Comparison of ENCODE assay signal across 14 cellular contexts in genomic region chr7:94170836-94171235, GRCh38.
DNase-seq lines count a peak whose midpoint lies in the region; ATAC-seq, FAIRE-seq and TF ChIP-seq lines count a peak whose summit lies in the region.
"Had no signal": no experiment of that assay in that cellular context is flagged by ENCODE, and none has a peak within 500 bp of the region (broad histone marks: within the 10 kb centered on the region; RNA-seq: fewer than 3 reads in every experiment).

No MANE protein-coding gene starts in this region.

- peak overlapping the region; percentile 14; the same call in 1 of the 2 replicates for H3K4me2 ChIP-seq in MM.1S (ENCODE audit: low read depth, low read length)

- no peak overlapping the region for H3K9ac ChIP-seq in MM.1S (ENCODE audit: low read length)

- no peaks in the 10 kb centered on the region for H4K20me1 ChIP-seq in MM.1S (ENCODE audit: insufficient read depth, low read length)

- H3K36me3 ChIP-seq in MM.1S (replicated peaks; ENCODE audit: insufficient read depth, low read length) (no peaks in the 10 kb centered on the region; the same call in 1 of the 2 replicates), pancreas (no peaks in the 10 kb centered on the region)

- peaks cover 6% of the 10 kb centered on the region; the same call in 1 of the 2 replicates for H3F3A ChIP-seq in MM.1S (ENCODE audit: insufficient read depth, low read length)

- H3K9me3 ChIP-seq in MM.1S (replicated peaks; ENCODE audit: insufficient read depth, low read length) (no peaks in the 10 kb centered on the region), pancreas (no peaks in the 10 kb centered on the region)

- no peak for FAIRE-seq in pancreas (lab: Jason Lieb, UNC)

- H3K9me2 ChIP-seq in MM.1S (replicated peaks; ENCODE audit: insufficient read depth, low read length) = no peaks in the 10 kb centered on the region

- intact Hi-C loops in pancreas (cut with DNase I) (no loop called here), Right ventricle myocardium inferior (cut with DNase I) (no loop called here)

- H3K27ac Mint-ChIP-seq in HFFc6 = no peak overlapping the region
- H3K27ac Mint-ChIP-seq: T-helper 2 cell treated with Interferon-gamma antibody and Interleukin-4, amounts not matched to agents 5 μg/mL and 100 μg/mL, for 36 hours had no signal

- H3K27me3 ChIP-seq in MM.1S (replicated peaks; ENCODE audit: insufficient read depth, low read length) (no peaks in the 10 kb centered on the region), pancreas (no peaks in the 10 kb centered on the region)

- no peaks in the 10 kb centered on the region; the same call in 1 of the 2 replicates for H3K27me3 Mint-ChIP-seq in HFFc6 (ENCODE audit: insufficient read depth)

- no peak for TF ChIP-seq CTCF in GM12865 (IDR thresholded peaks at IDR 0.05; ENCODE audit: insufficient read depth, low read depth, low read length, missing control alignments)
- TF ChIP-seq CTCF in MM.1S (IDR thresholded peaks at IDR 0.05; ENCODE audit: low read length) = no peak
- TF ChIP-seq CTCF in HFFc6 (IDR thresholded peaks at IDR 0.05) = no peak
- no peak for TF ChIP-seq CTCF in pancreas (IDR thresholded peaks at IDR 0.05)

- DNase-seq in GM12865 (ENCODE audit: low read depth) = peak; percentile 52
- DNase-seq in MM.1S = peak; percentile 80
- no peak for DNase-seq in HFFc6
- no peak for DNase-seq in pancreas
- DNase-seq in Right ventricle myocardium inferior (ENCODE audit: missing footprints) = no peak
- DNase-seq in left lobe of liver (ENCODE audit: low spot score) = no peak
- DNase-seq: dermis blood vessel endothelial cell, head of caudate nucleus, IMR-90, NCI-H526 had no signal

- H3K4me1 ChIP-seq in MM.1S (ENCODE audit: low read length) (peaks cover 11% of the 10 kb centered on the region), pancreas (no peaks in the 10 kb centered on the region)

- H3K27ac ChIP-seq in MM.1S (ENCODE audit: low read length) = no peak overlapping the region
- H3K27ac ChIP-seq in pancreas = no peak overlapping the region

- no peak overlapping the region for H2AFZ ChIP-seq in MM.1S (ENCODE audit: low read length)

- peak; percentile 83 for ATAC-seq in GM19438 (IDR thresholded peaks at IDR 0.05; ENCODE audit: low read depth, unreplicated experiment)
- ATAC-seq in HG02885 (IDR thresholded peaks at IDR 0.05; ENCODE audit: poor library complexity, unreplicated experiment) = peak; percentile 95
- no peak for ATAC-seq in pancreas
- no peak for ATAC-seq in Right ventricle myocardium inferior
- no peak for ATAC-seq in left lobe of liver

- H3K4me3 ChIP-seq in GM12865 (ENCODE audit: low read depth, low read length) (no peak overlapping the region), MM.1S (ENCODE audit: low read length) (no peak overlapping the region), pancreas (no peak overlapping the region)

- no peak overlapping the region for H3K4me3 Mint-ChIP-seq in HFFc6
- H3K4me3 Mint-ChIP-seq: CD14-positive monocyte; T-helper 2 cell treated with Interferon-gamma antibody and Interleukin-4, amounts not matched to agents 5 μg/mL and 100 μg/mL, for 36 hours had no signal

- H3K4me1 Mint-ChIP-seq in HFFc6 (ENCODE audit: low read depth) = peaks cover 12% of the 10 kb centered on the region

- H3K9me3 Mint-ChIP-seq in HFFc6 = peaks cover 4% of the 10 kb centered on the region
- H3K9me3 Mint-ChIP-seq: T-helper 2 cell treated with Interferon-gamma antibody and Interleukin-4, amounts not matched to agents 5 μg/mL and 100 μg/mL, for 36 hours had no signal

- no peaks in the 10 kb centered on the region for H3K79me2 ChIP-seq in MM.1S (ENCODE audit: low read length)

- H3K36me3 Mint-ChIP-seq in HFFc6 (ENCODE audit: low read depth) = peaks cover 5% of the 10 kb centered on the region; the same call in 1 of the 2 replicates
- H3K36me3 Mint-ChIP-seq: CD14-positive monocyte had no signal

Comparison
In these comparisons a context has a peak if more than half of its experiments do, and no peak if none do; other contexts are left out.
1. DNase-seq: peak in GM12865 (single experiment) and MM.1S (single experiment); none in HFFc6 (single experiment), pancreas (0 of 6), Right ventricle myocardium inferior (single experiment) and left lobe of liver (single experiment).
2. ATAC-seq: peak in GM19438 (single experiment) and HG02885 (single experiment); none in pancreas (0 of 4), Right ventricle myocardium inferior (single experiment) and left lobe of liver (single experiment).